ENCODE assay signal across 2 cellular contexts in genomic region chr2:166044853-166045483, GRCh38.
TF ChIP-seq lines count a peak whose summit lies in the region.

No MANE protein-coding gene starts in this region.

TF ChIP-seq in H1, 55 proteins besides CTCF, POLR2A, EP300 and RAD21:
- TF ChIP-seq FOSL1 (IDR thresholded peaks at IDR 0.05; ENCODE audit: insufficient read depth, low read depth, low read length), result no peak
- TF ChIP-seq CTBP2 (IDR thresholded peaks at IDR 0.05; ENCODE audit: borderline replicate concordance, insufficient read depth, insufficient read length, low read length), result no peak
- no peak for TF ChIP-seq MAFK (IDR thresholded peaks at IDR 0.05; ENCODE audit: low read depth, low read length)
- no peak for TF ChIP-seq SRF (IDR thresholded peaks at IDR 0.05; ENCODE audit: low read depth, low read length)
- no peak for TF ChIP-seq POU5F1 (IDR thresholded peaks at IDR 0.05; ENCODE audit: low read depth, low read length)
- TF ChIP-seq CHD2 (IDR thresholded peaks at IDR 0.05; ENCODE audit: low read length), result no peak
- TF ChIP-seq KDM5A (IDR thresholded peaks at IDR 0.05; ENCODE audit: low read length), result no peak
- no peak for TF ChIP-seq NANOG (IDR thresholded peaks at IDR 0.05; ENCODE audit: insufficient read depth, low read depth, low read length, poor library complexity, severe bottlenecking)
- no peak for TF ChIP-seq SP4 (IDR thresholded peaks at IDR 0.05; ENCODE audit: low read length)
- TF ChIP-seq SIN3A (conservative IDR thresholded peaks at IDR 0.05 in 1 of 2, IDR thresholded peaks at IDR 0.05 in 1 of 2; ENCODE audit: low read depth in 1 of 2, low read length in 2 of 2), result no peak
- no peak for TF ChIP-seq SUZ12 (IDR thresholded peaks at IDR 0.05; ENCODE audit: low read length)
- TF ChIP-seq YY1 (IDR thresholded peaks at IDR 0.05; ENCODE audit: low read depth, low read length), result no peak
- TF ChIP-seq GTF2F1 (IDR thresholded peaks at IDR 0.05; ENCODE audit: borderline replicate concordance, low read depth, low read length), result no peak
- no peak for TF ChIP-seq CBX5 (IDR thresholded peaks at IDR 0.05; ENCODE audit: low read depth, low read length)
- TF ChIP-seq MAX (IDR thresholded peaks at IDR 0.05), result no peak
- no peak for TF ChIP-seq KDM4A (IDR thresholded peaks at IDR 0.05; ENCODE audit: low read depth, low read length, severe bottlenecking)
- no peak for TF ChIP-seq GABPA (IDR thresholded peaks at IDR 0.05; ENCODE audit: borderline replicate concordance, insufficient read depth, low read length)
- TF ChIP-seq E2F6 (IDR thresholded peaks at IDR 0.05), result no peak
- no peak for TF ChIP-seq TCF12 (IDR thresholded peaks at IDR 0.05; ENCODE audit: low read depth, low read length)

TF ChIP-seq in SK-N-SH, 30 proteins besides CTCF, POLR2A, EP300 and RAD21:
- TF ChIP-seq REST (IDR thresholded peaks at IDR 0.05; ENCODE audit: low read depth, low read length) (no peak), JUND (IDR thresholded peaks at IDR 0.05) (no peak), TAF1 (IDR thresholded peaks at IDR 0.05; ENCODE audit: borderline replicate concordance, low read depth, low read length) (no peak), MEF2A (IDR thresholded peaks at IDR 0.05; ENCODE audit: borderline replicate concordance, low read depth) (no peak), MXI1 (IDR thresholded peaks at IDR 0.05; ENCODE audit: low read depth, low read length) (no peak), TCF12 (IDR thresholded peaks at IDR 0.05) (no peak)
